38 cellular contexts compared by ENCODE assay signal in genomic region chr12:12951504-12951903, GRCh38. TPM values are rescaled to one million over a fixed set of nuclear protein-coding genes. Genes with fewer than 3 reads are reported as not detected.
"Had no signal": no experiment of that assay in that cellular context is flagged by ENCODE, and none has a peak within 500 bp of the region (broad histone marks: within the 10 kb centered on the region; RNA-seq: fewer than 3 reads in every experiment).

No MANE protein-coding gene starts in this region.

- H3K27me3 ChIP-seq: adrenal gland, ascending aorta, body of pancreas, brain microvascular endothelial cell, breast epithelium, cardiac muscle cell had no signal

- H3K4me3 ChIP-seq: adrenal gland, ascending aorta, body of pancreas, breast epithelium, cardiac muscle cell had no signal

- H3K4me1 ChIP-seq: adrenal gland, ascending aorta, breast epithelium had no signal

- FAIRE-seq: astrocyte, bronchial epithelial cell, colon had no signal

- DNase-seq: activated effector memory CD4-positive, alpha-beta T cell treated with anti-CD3 and anti-CD28 coated beads, Interleukin-2, amount 50 U/mL, for 16 hours; activated effector memory CD4-positive, alpha-beta T cell treated with Interleukin-2 at 50 U/mL for 16 hours; activated gamma-delta T cell; activated gamma-delta T cell treated with Interleukin-2 at 50 U/mL for 16 hours; activated naive CD4-positive, alpha-beta T cell; activated naive CD4-positive, alpha-beta T cell treated with anti-CD3 and anti-CD28 coated beads for 36 hours; activated naive CD4-positive, alpha-beta T cell treated with anti-CD3 and anti-CD28 coated beads, Interleukin-2, amount 10 ng/mL, durations not matched to agents 7 days and 5 days; activated naive CD4-positive, alpha-beta T cell treated with anti-CD3 and anti-CD28 coated beads, Interleukin-2, amount 50 U/mL, for 16 hours; activated naive CD4-positive, alpha-beta T cell treated with Interleukin-2 at 50 U/mL for 16 hours; activated naive CD8-positive, alpha-beta T cell treated with anti-CD3 and anti-CD28 coated beads for 36 hours; activated naive CD8-positive, alpha-beta T cell treated with anti-CD3 and anti-CD28 coated beads, Interleukin-2, amount 10 ng/mL, durations not matched to agents 7 days and 5 days; activated naive CD8-positive, alpha-beta T cell treated with anti-CD3 and anti-CD28 coated beads, Interleukin-2, amount 50 U/mL, for 24 hours; activated T-cell treated with anti-CD3 and anti-CD28 coated beads, Interleukin-2, amount 50 U/mL, for 4 hours; activated T-cell treated with anti-CD3 and anti-CD28 coated beads, Interleukin-2, amount 50 U/mL, for 48 hours; activated T-cell treated with anti-CD3 and anti-CD28 coated beads, Interleukin-2, amount 50 U/mL, for 72 hours; adrenal gland; amniotic stem cell; amygdala; anterior cingulate cortex; aorta; body of pancreas; brain microvascular endothelial cell; caudate nucleus; central memory CD4-positive, alpha-beta T cell; cerebellar nuclear complex had no signal

- H3K36me3 ChIP-seq: adrenal gland, brain microvascular endothelial cell, breast epithelium, cardiac muscle cell had no signal

- H3K27ac ChIP-seq: adrenal gland, ascending aorta, body of pancreas, brain microvascular endothelial cell, breast epithelium, cardiac muscle cell had no signal

- ATAC-seq: activated naive CD4-positive, alpha-beta T cell treated with anti-CD3 and anti-CD28 coated beads, Interleukin-2, amount 50 U/mL, for 72 hours; activated naive CD8-positive, alpha-beta T cell treated with anti-CD3 and anti-CD28 coated beads, Interleukin-2, amount 50 U/mL, for 24 hours; activated T-cell treated with anti-CD3 and anti-CD28 coated beads, Interleukin-2, amount 50 U/mL, for 4 hours; activated T-cell treated with anti-CD3 and anti-CD28 coated beads, Interleukin-2, amount 50 U/mL, for 72 hours; activated T-helper 17 cell treated with anti-CD3 and anti-CD28 coated beads, Interleukin-2, amount 50 U/mL, for 72 hours; body of pancreas had no signal

- H3K9me3 ChIP-seq: adrenal gland, ascending aorta, body of pancreas, breast epithelium had no signal

RNA-seq across cellular contexts. Expression of gene GPRC5D, which starts 0.5 kb away (rescaled TPM):
- total RNA-seq: activated naive CD4-positive, alpha-beta T cell treated with anti-CD3 and anti-CD28 coated beads for 36 hours; activated naive CD4-positive, alpha-beta T cell treated with anti-CD3 and anti-CD28 coated beads, Interleukin-2, amount 50 U/mL, for 72 hours; activated naive CD8-positive, alpha-beta T cell treated with anti-CD3 and anti-CD28 coated beads for 36 hours; activated naive CD8-positive, alpha-beta T cell treated with anti-CD3 and anti-CD28 coated beads, Interleukin-2, amount 10 ng/mL, durations not matched to agents 7 days and 5 days; activated T-cell treated with anti-CD3 and anti-CD28 coated beads, Interleukin-2, amount 50 U/mL, for 4 hours; activated T-cell treated with anti-CD3 and anti-CD28 coated beads, Interleukin-2, amount 50 U/mL, for 72 hours; activated T-helper 1 cell treated with anti-CD3 and anti-CD28 coated beads, Interleukin-12 subunit alpha, Interleukin-12 subunit beta, Interleukin-2, Interleukin-4 antibody, amounts not matched to agents 30 ng/mL and 10 ng/mL and 1 ng/mL, durations not matched to agents 14 hours and 24 hours and 36 hours; activated T-helper 17 cell treated with anti-CD3 and anti-CD28 coated beads, Interleukin-2, amount 50 U/mL, for 72 hours; activated T-helper 2 cell treated with anti-CD3 and anti-CD28 coated beads, Interferon-gamma antibody, Interleukin-2, Interleukin-4, amounts not matched to agents 10 μg/mL and 5 μg/mL and 100 μg/mL, durations not matched to agents 14 hours and 24 hours and 36 hours; adrenal gland; ascending aorta; astrocyte; body of pancreas; breast epithelium; bronchial epithelial cell; cardiac muscle cell; cardiac septum; cerebellum; chondrocyte had no signal
- polyA plus RNA-seq: aorta had no signal
